ENCODE assay signal across 27 cellular contexts in the genomic region with DNA sequence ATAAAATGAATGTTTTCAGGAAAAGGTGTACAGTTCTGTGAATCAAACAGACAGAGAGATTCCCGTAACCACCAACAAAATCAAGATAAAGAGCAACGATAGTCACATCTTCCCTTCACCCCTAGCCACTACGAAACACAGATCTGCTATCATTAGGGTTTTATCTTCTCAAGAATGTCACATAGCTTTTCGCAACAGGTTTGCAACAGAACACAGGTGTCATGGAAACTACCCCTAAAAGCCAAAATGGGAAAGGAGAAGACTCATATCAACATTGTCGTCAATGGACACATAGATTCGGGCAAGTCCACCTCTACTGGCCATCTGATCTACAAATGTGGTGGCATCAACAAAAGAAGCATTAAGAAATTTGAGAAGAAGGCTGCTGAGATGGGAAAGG. TPM values are rescaled to one million over a fixed set of nuclear protein-coding genes. Genes with fewer than 3 reads are reported as not detected.
"Had no signal": no experiment of that assay in that cellular context is flagged by ENCODE, and none has a peak within 500 bp of the region (broad histone marks: within the 10 kb centered on the region; RNA-seq: fewer than 3 reads in every experiment).

No MANE protein-coding gene starts in this region.

- ATAC-seq: T-cell had no signal

- H3K4me3 Mint-ChIP-seq: T-cell had no signal

- H3K27ac ChIP-seq: KMS-11 had no signal

- H3K27ac Mint-ChIP-seq: T-cell had no signal

- DNase-seq: IMR-90, Kasumi-1, MM.1S, NCI-H1048, NCI-H1105, NCI-H1417, NCI-H1436 treated with DMSO at 0.1 percent for 48 hours, NCI-H1694, NCI-H187 treated with DMSO at 0.1 percent for 48 hours, NCI-H2029 treated with DMSO at 0.1 percent for 48 hours, NCI-H2171 treated with DMSO at 0.1 percent for 48 hours, NCI-H345, NCI-H446 treated with DMSO at 0.1 percent for 48 hours, NCI-H510A treated with DMSO at 0.1 percent for 48 hours, NCI-H69, NCI-H774, Right ventricle myocardium superior, RPMI8226, SIG-M5, SK-N-SH, SW 1271, T-cell had no signal

- H3K9ac ChIP-seq: KMS-11, SK-N-SH had no signal

- H3K4me2 ChIP-seq: KMS-11, SK-N-SH had no signal

RNA-seq across cellular contexts. Expression of gene GPR42, which starts 11.1 kb away (rescaled TPM):
- total RNA-seq: HepG2, HT1080, IMR-90, M059J, Right ventricle myocardium superior, SK-MEL-5, T-cell had no signal
- polyA plus RNA-seq: HepG2, IMR-90, SK-N-SH had no signal

RNA-seq across cellular contexts. Expression of gene FFAR3, which starts 23.7 kb away (rescaled TPM):
- total RNA-seq: HepG2, IMR-90, M059J, Right ventricle myocardium superior, SK-MEL-5 had no signal
- polyA plus RNA-seq: HepG2, IMR-90, SK-N-SH had no signal

RNA-seq across cellular contexts. Expression of gene FFAR1, which starts 34.2 kb away (rescaled TPM):
- total RNA-seq: HepG2, IMR-90, M059J, Right ventricle myocardium superior, SK-MEL-5 had no signal
- polyA plus RNA-seq: HepG2, IMR-90, SK-N-SH had no signal
